In the genomic region with DNA sequence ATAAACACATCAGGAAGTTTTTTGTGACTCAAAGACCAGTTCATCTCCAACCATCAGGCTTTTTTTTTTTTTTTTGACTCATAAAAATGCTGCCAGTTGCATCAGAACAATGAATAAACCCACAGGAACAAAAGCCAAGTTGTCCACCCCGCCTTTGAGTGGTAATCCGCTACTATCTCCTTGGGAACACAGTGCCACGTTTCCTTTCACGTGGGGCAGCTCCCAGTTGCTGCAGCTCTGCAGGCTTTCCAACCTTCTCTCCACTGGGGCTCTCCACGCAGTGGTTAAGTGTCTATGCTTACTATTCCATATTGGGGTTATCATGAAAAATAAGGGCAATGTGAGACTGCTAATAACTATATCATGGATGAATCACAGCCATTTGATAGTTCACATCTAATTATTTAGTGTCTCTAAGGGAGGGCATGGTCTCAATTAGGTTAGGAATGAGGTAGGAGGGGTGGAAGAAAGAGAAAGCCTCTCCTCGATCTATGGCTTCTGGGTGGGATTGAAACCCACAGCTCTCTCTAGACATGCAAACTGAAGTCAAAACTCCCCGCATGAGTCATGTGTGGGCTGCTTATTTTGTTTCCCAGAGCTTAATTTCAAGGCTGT, we compare ENCODE assay signal across 12 cellular contexts. TPM values are rescaled to one million over a fixed set of nuclear protein-coding genes. Genes with fewer than 3 reads are reported as not detected.
A peak's percentile ranks its signal among the peaks of the same experiment; 100 is the strongest.
DNase-seq lines count a peak whose midpoint lies in the region; ATAC-seq and TF ChIP-seq lines count a peak whose summit lies in the region.
"Had no signal": no experiment of that assay in that cellular context is flagged by ENCODE, and none has a peak within 500 bp of the region (broad histone marks: within the 10 kb centered on the region; RNA-seq: fewer than 3 reads in every experiment).

No MANE protein-coding gene starts in this region.

- POLR2A ChIA-PET in RWPE1 (lab: Yijun Ruan, JAX; ENCODE audit: low non-redundant PET) = no interaction called here

- ATAC-seq in GM18868 (IDR thresholded peaks at IDR 0.05; ENCODE audit: unreplicated experiment) (peak; percentile 70), sciatic nerve (peak; percentile 82), GM18519 (IDR thresholded peaks at IDR 0.05; ENCODE audit: low FRiP score, unreplicated experiment) (no peak), GM21737 (IDR thresholded peaks at IDR 0.05; ENCODE audit: unreplicated experiment) (no peak)
- ATAC-seq: activated CD4-positive, CD25-positive, alpha-beta regulatory T cell treated with anti-CD3 and anti-CD28 coated beads, Interleukin-2, amount 50 U/mL, for 24 hours; lower lobe of right lung had no signal

- CTCF ChIA-PET in RWPE1 (lab: Yijun Ruan, JAX) = interaction anchor here (0.7 kb wide), 1 partner anchor 26 kb away, joined by 6 read pairs; no protein-coding TSS in a partner anchor

- TF ChIP-seq CTCF in RWPE1 (conservative IDR thresholded peaks at IDR 0.05; ENCODE audit: low read depth) = no peak
- TF ChIP-seq CTCF in fibroblast of mammary gland (conservative IDR thresholded peaks at IDR 0.05; ENCODE audit: control insufficient read depth, insufficient read depth, low read depth, low read length) = no peak

- no peak overlapping the region for H3K4me3 ChIP-seq in fibroblast of mammary gland (ENCODE audit: control insufficient read depth, low read depth, low read length)
- H3K4me3 ChIP-seq: lower lobe of right lung had no signal

- no peak overlapping the region for H3K27ac ChIP-seq in RWPE1
- H3K27ac ChIP-seq: lower lobe of right lung had no signal

- peak; percentile 68 for DNase-seq in RWPE1 (ENCODE audit: low spot score)
- DNase-seq in fibroblast of mammary gland (ENCODE audit: low read depth) = peak; percentile 92
- no peak for DNase-seq in sciatic nerve (ENCODE audit: low spot score)
- DNase-seq in NCI-H82 (lab: John Stamatoyannopoulos, UW) = no peak
- DNase-seq: activated naive CD4-positive, alpha-beta T cell treated with anti-CD3 and anti-CD28 coated beads for 36 hours; lower lobe of right lung; stimulated activated naive CD4-positive, alpha-beta T cell had no signal

- intact Hi-C loops in sciatic nerve (cut with DNase I) = no loop called here

RNA-seq across cellular contexts. Expression of a gene that starts 55.8 kb away (rescaled TPM):
- not detected for total RNA-seq in sciatic nerve
- total RNA-seq: activated naive CD4-positive, alpha-beta T cell treated with anti-CD3 and anti-CD28 coated beads for 36 hours; lower lobe of right lung; OCI-LY7 had no signal

Comparison
In these comparisons a context has a peak if more than half of its experiments do, and no peak if none do; other contexts are left out.
1. ATAC-seq: peak in GM18868 (single experiment) and sciatic nerve (single experiment); none in GM18519 (single experiment) and GM21737 (single experiment).
2. DNase-seq: peak in RWPE1 (single experiment) and fibroblast of mammary gland (single experiment); none in sciatic nerve (single experiment) and NCI-H82 (single experiment).